ENCODE assay signal across 27 cellular contexts in genomic region chr16:50901062-50901461, GRCh38.
"Had no signal": no experiment of that assay in that cellular context is flagged by ENCODE, and none has a peak within 500 bp of the region (broad histone marks: within the 10 kb centered on the region; RNA-seq: fewer than 3 reads in every experiment).

No MANE protein-coding gene starts in this region.

- H3K27me3 ChIP-seq: breast epithelium, colonic mucosa, dorsolateral prefrontal cortex, esophagus muscularis mucosa, gastrocnemius medialis, neutrophil, ovary, spleen, upper lobe of left lung had no signal

- H3K4me1 Mint-ChIP-seq: activated CD4-positive, alpha-beta T cell treated with anti-CD3 and anti-CD28 coated beads, Interleukin-2, amount 10 ng/mL, durations not matched to agents 7 days and 5 days; activated naive CD8-positive, alpha-beta T cell treated with anti-CD3 and anti-CD28 coated beads for 36 hours; nephron had no signal

- H3K4me3 ChIP-seq: breast epithelium, colonic mucosa, dorsolateral prefrontal cortex, esophagus muscularis mucosa, gastrocnemius medialis, ovary, prostate gland, spleen, thoracic aorta, upper lobe of left lung had no signal

- H3K36me3 Mint-ChIP-seq: activated naive CD8-positive, alpha-beta T cell treated with anti-CD3 and anti-CD28 coated beads for 36 hours had no signal

- FAIRE-seq: astrocyte had no signal

- ATAC-seq: activated CD8-positive, alpha-beta T cell treated with anti-CD3 and anti-CD28 coated beads, Interleukin-2, amount 10 ng/mL, durations not matched to agents 7 days and 5 days; effector memory CD8-positive, alpha-beta T cell; gastrocnemius medialis; left ventricle myocardium superior had no signal

- H3K4me1 ChIP-seq: breast epithelium, colonic mucosa, esophagus muscularis mucosa, gastrocnemius medialis, prostate gland, spleen, upper lobe of left lung had no signal

- H3K9me3 ChIP-seq: colonic mucosa, gastrocnemius medialis, neutrophil, ovary, prostate gland, thoracic aorta, upper lobe of left lung had no signal

- H3K36me3 ChIP-seq: breast epithelium, colonic mucosa, esophagus muscularis mucosa, gastrocnemius medialis, neutrophil, ovary, prostate gland, spleen, thoracic aorta, upper lobe of left lung, WERI-Rb-1 had no signal

- H3K27ac Mint-ChIP-seq: activated CD4-positive, alpha-beta T cell treated with anti-CD3 and anti-CD28 coated beads, Interleukin-2, amount 10 ng/mL, durations not matched to agents 7 days and 5 days; activated CD8-positive, alpha-beta T cell treated with anti-CD3 and anti-CD28 coated beads, Interleukin-2, amount 10 ng/mL, durations not matched to agents 7 days and 5 days; activated naive CD8-positive, alpha-beta T cell treated with anti-CD3 and anti-CD28 coated beads for 36 hours; activated T-cell treated with anti-CD3 and anti-CD28 coated beads, Interleukin-2, amount 50 U/mL, for 24 hours; nephron had no signal

- H3K9me3 Mint-ChIP-seq: activated CD4-positive, alpha-beta T cell treated with anti-CD3 and anti-CD28 coated beads, Interleukin-2, amount 10 ng/mL, durations not matched to agents 7 days and 5 days had no signal

- DNase-seq: activated CD4-positive, alpha-beta T cell treated with anti-CD3 and anti-CD28 coated beads, Interleukin-2, amount 10 ng/mL, durations not matched to agents 7 days and 5 days; activated CD4-positive, CD25-positive, alpha-beta regulatory T cell treated with anti-CD3 and anti-CD28 coated beads, Interleukin-2, amount 50 U/mL, for 72 hours; activated CD8-positive, alpha-beta T cell treated with anti-CD3 and anti-CD28 coated beads, Interleukin-2, amount 10 ng/mL, durations not matched to agents 7 days and 5 days; activated naive CD4-positive, alpha-beta T cell treated with Interleukin-2 at 50 U/mL for 16 hours; activated naive CD8-positive, alpha-beta T cell treated with anti-CD3 and anti-CD28 coated beads for 36 hours; activated T-cell treated with anti-CD3 and anti-CD28 coated beads, Interleukin-2, amount 50 U/mL, for 24 hours; colonic mucosa; dorsolateral prefrontal cortex; effector memory CD8-positive, alpha-beta T cell; gastrocnemius medialis; hypothalamus; left ventricle myocardium superior; mammary epithelial cell; ovary; spleen; stimulated activated CD4-positive, alpha-beta T cell treated with anti-CD3 and anti-CD28 coated beads, Interleukin-4, amount 100 ng/mL, for 24 hours; stimulated activated naive CD4-positive, alpha-beta T cell treated with Interleukin-2 at 50 U/mL for 16 hours; T-helper 2 cell; upper lobe of left lung; WERI-Rb-1 had no signal

- H3K27ac ChIP-seq: breast epithelium, colonic mucosa, dorsolateral prefrontal cortex, esophagus muscularis mucosa, gastrocnemius medialis, neutrophil, ovary, prostate gland, spleen, thoracic aorta, upper lobe of left lung, WERI-Rb-1 had no signal

- H3K4me3 Mint-ChIP-seq: activated CD4-positive, alpha-beta T cell treated with anti-CD3 and anti-CD28 coated beads, Interleukin-2, amount 10 ng/mL, durations not matched to agents 7 days and 5 days; activated CD8-positive, alpha-beta T cell treated with anti-CD3 and anti-CD28 coated beads, Interleukin-2, amount 10 ng/mL, durations not matched to agents 7 days and 5 days; activated naive CD8-positive, alpha-beta T cell treated with anti-CD3 and anti-CD28 coated beads for 36 hours; activated T-cell treated with anti-CD3 and anti-CD28 coated beads, Interleukin-2, amount 50 U/mL, for 24 hours; effector memory CD8-positive, alpha-beta T cell; nephron had no signal
